ENCODE assay signal across 18 cellular contexts in the genomic region with DNA sequence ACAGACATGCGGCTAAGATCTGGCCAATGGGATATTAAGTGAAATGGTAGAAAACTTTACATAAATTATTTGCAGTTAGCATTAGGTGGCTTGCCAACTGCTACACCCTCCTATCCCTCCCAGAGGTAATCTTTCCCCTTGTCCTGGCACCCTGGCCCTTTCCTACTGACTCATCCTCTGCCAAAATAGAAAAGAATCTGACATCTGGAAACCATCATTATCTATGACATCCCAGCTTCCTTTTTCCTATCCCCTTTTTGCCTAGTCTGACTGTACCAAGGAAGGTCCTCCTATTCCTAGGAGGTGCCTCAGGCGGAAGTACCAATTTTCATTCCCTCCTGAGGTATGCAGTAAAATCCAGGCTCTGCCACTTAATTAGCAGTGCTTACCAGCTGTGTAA.
DNase-seq lines count a peak whose midpoint lies in the region; ATAC-seq and TF ChIP-seq lines count a peak whose summit lies in the region.
"Had no signal": no experiment of that assay in that cellular context is flagged by ENCODE, and none has a peak within 500 bp of the region (broad histone marks: within the 10 kb centered on the region; RNA-seq: fewer than 3 reads in every experiment).

No MANE protein-coding gene starts in this region.

- no peaks in the 10 kb centered on the region for H3K27me3 ChIP-seq in MG63
- H3K27me3 ChIP-seq: Peyer's patch had no signal

- ATAC-seq in left cardiac atrium (peak; percentile 50 to 86), Right ventricle myocardium inferior (no peak)

- no peaks in the 10 kb centered on the region for H3K36me3 Mint-ChIP-seq in activated CD4-positive, alpha-beta T cell treated with anti-CD3 and anti-CD28 coated beads, Interleukin-2, amount 10 ng/mL, durations not matched to agents 24 days and 14 days (ENCODE audit: low read depth)
- H3K36me3 Mint-ChIP-seq: CD4-positive, CD25-positive, alpha-beta regulatory T cell had no signal

- DNase-seq in left cardiac atrium = no peak
- DNase-seq in Right ventricle myocardium inferior (ENCODE audit: missing footprints) = no peak
- DNase-seq in MG63 = peak; percentile 38
- DNase-seq in fibroblast of the aortic adventitia (ENCODE audit: low read depth) = peak; percentile 21
- no peak for DNase-seq in activated T-cell treated with anti-CD3 and anti-CD28 coated beads for 4 hours
- DNase-seq in DMS53 (lab: John Stamatoyannopoulos, UW) = no peak
- DNase-seq in activated CD4-positive, alpha-beta T cell treated with anti-CD3 and anti-CD28 coated beads, Interleukin-2, amount 10 ng/mL, durations not matched to agents 24 days and 14 days = no peak
- no peak for DNase-seq in stimulated activated CD4-positive, alpha-beta T cell treated with anti-CD3 and anti-CD28 coated beads, Interleukin-4, amount 100 ng/mL, for 24 hours
- DNase-seq: CD4-positive, CD25-positive, alpha-beta regulatory T cell; DMS79; IMR-90; NCI-H1105; NCI-H146; NCI-H2029; NCI-H226; NCI-H510A treated with DMSO at 0.1 percent for 48 hours; NCI-H774; Peyer's patch had no signal

- peaks cover 30% of the 10 kb centered on the region for H3K27me3 Mint-ChIP-seq in activated CD4-positive, alpha-beta T cell treated with anti-CD3 and anti-CD28 coated beads, Interleukin-2, amount 10 ng/mL, durations not matched to agents 24 days and 14 days

- no peaks in the 10 kb centered on the region for H3K9me3 ChIP-seq in MG63
- H3K9me3 ChIP-seq: Peyer's patch had no signal

- H3K27ac Mint-ChIP-seq in activated CD4-positive, alpha-beta T cell treated with anti-CD3 and anti-CD28 coated beads, Interleukin-2, amount 10 ng/mL, durations not matched to agents 24 days and 14 days = no peak overlapping the region

- TF ChIP-seq CTCF in fibroblast of the aortic adventitia (IDR thresholded peaks at IDR 0.05; ENCODE audit: insufficient read depth, low read length) = no peak

- peaks cover 6% of the 10 kb centered on the region for H3K4me1 Mint-ChIP-seq in activated CD4-positive, alpha-beta T cell treated with anti-CD3 and anti-CD28 coated beads, Interleukin-2, amount 10 ng/mL, durations not matched to agents 24 days and 14 days

- intact Hi-C loops in left cardiac atrium (cut with DNase I) = no loop called here
- intact Hi-C loops in Right ventricle myocardium inferior (cut with DNase I) = no loop called here
- intact Hi-C loops in activated CD4-positive, alpha-beta T cell treated with anti-CD3 and anti-CD28 coated beads, Interleukin-2, amount 10 ng/mL, durations not matched to agents 24 days and 14 days (cut with micrococcal nuclease) = no loop called here

- H3K9me3 Mint-ChIP-seq in activated CD4-positive, alpha-beta T cell treated with anti-CD3 and anti-CD28 coated beads, Interleukin-2, amount 10 ng/mL, durations not matched to agents 24 days and 14 days = no peaks in the 10 kb centered on the region
- H3K9me3 Mint-ChIP-seq: CD4-positive, CD25-positive, alpha-beta regulatory T cell had no signal

- no peak overlapping the region for H3K4me3 ChIP-seq in MG63
- H3K4me3 ChIP-seq in fibroblast of the aortic adventitia (ENCODE audit: low read depth, low read length) = no peak overlapping the region
- H3K4me3 ChIP-seq: Peyer's patch had no signal

- H3K36me3 ChIP-seq in MG63 = no peaks in the 10 kb centered on the region
- H3K36me3 ChIP-seq: Peyer's patch had no signal

- H3K4me3 Mint-ChIP-seq in activated CD4-positive, alpha-beta T cell treated with anti-CD3 and anti-CD28 coated beads, Interleukin-2, amount 10 ng/mL, durations not matched to agents 24 days and 14 days = no peak overlapping the region
- H3K4me3 Mint-ChIP-seq: CD4-positive, CD25-positive, alpha-beta regulatory T cell had no signal

Comparison
In these comparisons a context has a peak if more than half of its experiments do, and no peak if none do; other contexts are left out.
1. DNase-seq: peak in MG63 (single experiment) and fibroblast of the aortic adventitia (single experiment); none in left cardiac atrium (single experiment), Right ventricle myocardium inferior (single experiment), activated T-cell treated with anti-CD3 and anti-CD28 coated beads for 4 hours (single experiment), DMS53 (single experiment), activated CD4-positive, alpha-beta T cell treated with anti-CD3 and anti-CD28 coated beads, Interleukin-2, amount 10 ng/mL, durations not matched to agents 24 days and 14 days (single experiment) and stimulated activated CD4-positive, alpha-beta T cell treated with anti-CD3 and anti-CD28 coated beads, Interleukin-4, amount 100 ng/mL, for 24 hours (single experiment).